Comparison of ENCODE assay signal across 14 cellular contexts in the genomic region with DNA sequence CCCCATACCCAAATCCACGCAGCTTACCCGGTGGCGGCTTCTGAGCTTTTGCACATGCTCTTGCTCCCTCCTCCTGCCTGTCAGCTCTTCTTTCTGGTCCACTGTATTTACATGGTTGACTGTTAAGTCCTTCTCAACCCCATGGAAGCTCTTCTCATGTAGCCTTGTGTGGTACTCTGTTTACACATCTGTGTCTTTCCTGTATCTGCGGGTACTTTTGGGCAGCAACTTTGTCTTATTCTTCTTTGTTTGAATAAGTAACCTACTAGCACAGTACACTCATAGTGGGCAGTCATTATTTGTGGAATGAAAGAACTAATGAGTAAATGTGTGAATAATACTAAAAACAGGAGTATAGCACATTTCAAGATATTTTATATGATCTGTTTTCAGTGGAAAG.
A peak's percentile ranks its signal among the peaks of the same experiment; 100 is the strongest.
DNase-seq lines count a peak whose midpoint lies in the region; ATAC-seq and TF ChIP-seq lines count a peak whose summit lies in the region.
"Had no signal": no experiment of that assay in that cellular context is flagged by ENCODE, and none has a peak within 500 bp of the region (broad histone marks: within the 10 kb centered on the region; RNA-seq: fewer than 3 reads in every experiment).

No MANE protein-coding gene starts in this region.

- H2AFZ ChIP-seq in smooth muscle cell (ENCODE audit: low read depth): no peak overlapping the region

- TF ChIP-seq CTCF in GM12865 (IDR thresholded peaks at IDR 0.05; ENCODE audit: insufficient read depth, low read depth, low read length, missing control alignments) (no peak), smooth muscle cell (IDR thresholded peaks at IDR 0.05; ENCODE audit: borderline replicate concordance, insufficient read depth, poor library complexity, severe bottlenecking) (no peak)

- no peaks in the 10 kb centered on the region for H3F3A ChIP-seq in smooth muscle cell (ENCODE audit: low read depth)

- H3K9me3 Mint-ChIP-seq in activated naive CD8-positive, alpha-beta T cell treated with anti-CD3 and anti-CD28 coated beads for 36 hours: peaks cover 2% of the 10 kb centered on the region
- H3K9me3 Mint-ChIP-seq: neural crest cell had no signal

- peak overlapping the region; percentile 7 for H3K27ac Mint-ChIP-seq in activated naive CD8-positive, alpha-beta T cell treated with anti-CD3 and anti-CD28 coated beads for 36 hours

- no peaks in the 10 kb centered on the region for H4K20me1 ChIP-seq in smooth muscle cell (ENCODE audit: low read depth)

- no peaks in the 10 kb centered on the region for H3K4me1 ChIP-seq in smooth muscle cell (ENCODE audit: low read depth)
- H3K4me1 ChIP-seq: colonic mucosa had no signal

- no peak overlapping the region for H3K9ac ChIP-seq in smooth muscle cell (ENCODE audit: low read depth)

- H3K4me2 ChIP-seq in smooth muscle cell: no peak overlapping the region

- H3K27me3 ChIP-seq in smooth muscle cell (ENCODE audit: low read depth): no peaks in the 10 kb centered on the region
- H3K27me3 ChIP-seq: colonic mucosa had no signal

- H3K4me3 ChIP-seq in GM12865 (ENCODE audit: low read depth, low read length) (no peak overlapping the region), smooth muscle cell (no peak overlapping the region)
- H3K4me3 ChIP-seq: colonic mucosa had no signal

- peaks cover 40% of the 10 kb centered on the region for H3K36me3 Mint-ChIP-seq in activated naive CD8-positive, alpha-beta T cell treated with anti-CD3 and anti-CD28 coated beads for 36 hours

- H3K4me3 Mint-ChIP-seq in activated naive CD8-positive, alpha-beta T cell treated with anti-CD3 and anti-CD28 coated beads for 36 hours: no peak overlapping the region
- H3K4me3 Mint-ChIP-seq: neural crest cell had no signal

- 95% methylated on average over 4 of the region's 4 CpGs for WGBS in smooth muscle cell (ENCODE audit: low lambda C conversion rate)

- H3K79me2 ChIP-seq in smooth muscle cell (ENCODE audit: low read depth): no peaks in the 10 kb centered on the region

- DNase-seq in GM12865 (ENCODE audit: low read depth): peak; percentile 52
- DNase-seq in activated naive CD8-positive, alpha-beta T cell treated with anti-CD3 and anti-CD28 coated beads for 36 hours: no peak
- no peak for DNase-seq in smooth muscle cell (lab: John Stamatoyannopoulos, UW; ENCODE audit: unreplicated experiment)
- no peak for DNase-seq in substantia nigra (lab: John Stamatoyannopoulos, UW)
- no peak for DNase-seq in left cardiac atrium
- no peak for DNase-seq in SKM-1 (lab: John Stamatoyannopoulos, UW; ENCODE audit: unreplicated experiment)
- DNase-seq: activated effector memory CD4-positive, alpha-beta T cell treated with anti-CD3 and anti-CD28 coated beads, Interleukin-2, amount 50 U/mL, for 16 hours; colonic mucosa; kidney; NCI-H187; stimulated activated naive CD4-positive, alpha-beta T cell treated with Interleukin-2 at 50 U/mL for 16 hours had no signal

- no peaks in the 10 kb centered on the region for H3K27me3 Mint-ChIP-seq in activated naive CD8-positive, alpha-beta T cell treated with anti-CD3 and anti-CD28 coated beads for 36 hours

- H3K4me1 Mint-ChIP-seq in activated naive CD8-positive, alpha-beta T cell treated with anti-CD3 and anti-CD28 coated beads for 36 hours: peaks cover 52% of the 10 kb centered on the region
- H3K4me1 Mint-ChIP-seq: neural crest cell had no signal

- no peaks in the 10 kb centered on the region for H3K36me3 ChIP-seq in smooth muscle cell (ENCODE audit: low read depth)
- H3K36me3 ChIP-seq: colonic mucosa had no signal

- intact Hi-C loops in left cardiac atrium (cut with DNase I): no loop called here

- H3K9me3 ChIP-seq in smooth muscle cell (replicated peaks; ENCODE audit: low read depth): no peaks in the 10 kb centered on the region
- H3K9me3 ChIP-seq: colonic mucosa had no signal

- ATAC-seq in GM19035 (IDR thresholded peaks at IDR 0.05; ENCODE audit: unreplicated experiment): peak; percentile 44
- ATAC-seq in HG03196 (IDR thresholded peaks at IDR 0.05; ENCODE audit: unreplicated experiment): peak; percentile 47
- no peak for ATAC-seq in left cardiac atrium

- H3K27ac ChIP-seq in smooth muscle cell (ENCODE audit: low read depth) (no peak overlapping the region), substantia nigra (ENCODE audit: low read depth, low read length, poor library complexity, severe bottlenecking) (no peak overlapping the region)
- H3K27ac ChIP-seq: colonic mucosa had no signal

Comparison
In these comparisons a context has a peak if more than half of its experiments do, and no peak if none do; other contexts are left out.
1. ATAC-seq: peak in GM19035 (single experiment) and HG03196 (single experiment); none in left cardiac atrium (0 of 2).